In genomic region chr1:178506177-178506576, GRCh38 we compare ENCODE assay signal across 17 cellular contexts. TPM values are rescaled to one million over a fixed set of nuclear protein-coding genes. Genes with fewer than 3 reads are reported as not detected.
DNase-seq lines count a peak whose midpoint lies in the region; ATAC-seq and TF ChIP-seq lines count a peak whose summit lies in the region.
"Had no signal": no experiment of that assay in that cellular context is flagged by ENCODE, and none has a peak within 500 bp of the region (broad histone marks: within the 10 kb centered on the region; RNA-seq: fewer than 3 reads in every experiment).

No MANE protein-coding gene starts in this region.

- H3K27me3 ChIP-seq in Peyer's patch (no peaks in the 10 kb centered on the region), heart right ventricle (no peaks in the 10 kb centered on the region), stomach (no peaks in the 10 kb centered on the region), H7 (ENCODE audit: control insufficient read depth, insufficient read depth, low read length) (no peaks in the 10 kb centered on the region)

- H3K4me3 ChIP-seq in Peyer's patch (no peak overlapping the region), heart right ventricle (no peak overlapping the region), stomach (no peak overlapping the region), H7 (ENCODE audit: insufficient read depth, low read depth, low read length) (no peak overlapping the region)

- TF ChIP-seq EP300 in stomach (IDR thresholded peaks at IDR 0.05) = no peak

- no peak for TF ChIP-seq POLR2A in Peyer's patch (IDR thresholded peaks at IDR 0.05)
- TF ChIP-seq POLR2A in stomach (IDR thresholded peaks at IDR 0.05) = no peak

- WGBS in heart right ventricle, 2 donors = 63 to 66% methylated on average over 6 of the region's 6 CpGs
- WGBS in stomach, 5 donors = 33 to 49% (median 44%) methylated on average over 6 of the region's 6 CpGs

- DNase-seq in activated effector memory CD4-positive, alpha-beta T cell treated with anti-CD3 and anti-CD28 coated beads, Interleukin-2, amount 50 U/mL, for 16 hours = peak; percentile 5
- DNase-seq in activated effector memory CD4-positive, alpha-beta T cell treated with Interleukin-2 at 50 U/mL for 16 hours = no peak
- DNase-seq in Peyer's patch (peak in 2 of 3 donors; percentile 35 to 39), heart right ventricle (no peak), stomach (peak; percentile 64), H7 (no peak)
- DNase-seq in activated naive CD4-positive, alpha-beta T cell treated with anti-CD3 and anti-CD28 coated beads, Interleukin-2, amount 50 U/mL, for 16 hours = no peak
- DNase-seq: 8988T, EL, H9, HFFc6, NCI-H1092, NCI-H1436, NCI-H1930, NCI-H69 had no signal

- TF ChIP-seq CTCF in Peyer's patch (IDR thresholded peaks at IDR 0.05) (no peak), heart right ventricle (IDR thresholded peaks at IDR 0.05) (no peak), stomach (IDR thresholded peaks at IDR 0.05) (no peak)

- H3K27ac ChIP-seq in Peyer's patch (peak overlapping the region in 1 of 4 donors; percentile 38), heart right ventricle (no peak overlapping the region), stomach (peak overlapping the region in 2 of 5 donors; percentile 26 to 43)

- intact Hi-C loops in heart right ventricle (cut with DNase I) (loop anchor here in 2 of 10 donors (5.0 to 10.0 kb wide), 2 partner anchors 201 to 204 kb away; no protein-coding TSS in a partner anchor), stomach (cut with DNase I; ENCODE audit: low total_unique reads) (no loop called here)

- no peaks in the 10 kb centered on the region for H3K36me3 ChIP-seq in Peyer's patch
- no peaks in the 10 kb centered on the region for H3K36me3 ChIP-seq in heart right ventricle
- no peaks in the 10 kb centered on the region for H3K36me3 ChIP-seq in stomach
- no peaks in the 10 kb centered on the region for H3K36me3 ChIP-seq in H7 (replicated peaks; ENCODE audit: control insufficient read depth, insufficient read depth, low read length)

- ATAC-seq in heart right ventricle = peak in 5 of 8 donors; percentile 23 to 50 (median 41)

- H3K9me3 ChIP-seq in Peyer's patch (no peaks in the 10 kb centered on the region), heart right ventricle (no peaks in the 10 kb centered on the region), stomach (no peaks in the 10 kb centered on the region)

- H3K4me1 ChIP-seq in Peyer's patch (no peaks in the 10 kb centered on the region), heart right ventricle (peaks cover 0 to 12% (median 0%) of the 10 kb centered on the region in 9 donors), stomach (peaks cover 0 to 14% (median 4%) of the 10 kb centered on the region in 4 donors)

RNA-seq across cellular contexts. Expression of gene TEX35, which starts 6.7 kb away (rescaled TPM):
- total RNA-seq in Peyer's patch (not detected), heart right ventricle (under 1 TPM in 2 of 10 donors, not detected in 8; 0.09 to 0.56 TPM), stomach (not detected)
- polyA plus RNA-seq in heart right ventricle (under 1 TPM in 1 of 2 donors, not detected in 1; 0.03 TPM), stomach (under 1 TPM in 1 of 3 donors, not detected in 2; 0.76 TPM)
- total RNA-seq in H7 (2014; rRNA removed; shearing (Covaris generic)) = not detected in 2 replicates
- total RNA-seq: H9, NCI-H460, SK-MEL-5 had no signal

RNA-seq across cellular contexts. Expression of gene CLEC20A, which starts 9.4 kb away (rescaled TPM):
- total RNA-seq in Peyer's patch (not detected), heart right ventricle (not detected), stomach (not detected)
- polyA plus RNA-seq in heart right ventricle (not detected), stomach (under 1 TPM in 1 of 3 donors, not detected in 2; 0.31 TPM)
- not detected in 2 replicates for total RNA-seq in H7 (2014; rRNA removed; shearing (Covaris generic))
- total RNA-seq: H9, HFFc6, NCI-H460, SK-MEL-5 had no signal

Comparison
In these comparisons a context has a peak if more than half of its experiments do, and no peak if none do; other contexts are left out.
1. DNase-seq: peak in activated effector memory CD4-positive, alpha-beta T cell treated with anti-CD3 and anti-CD28 coated beads, Interleukin-2, amount 50 U/mL, for 16 hours (single experiment), Peyer's patch (2 of 3) and stomach (single experiment); none in activated effector memory CD4-positive, alpha-beta T cell treated with Interleukin-2 at 50 U/mL for 16 hours (single experiment), heart right ventricle (0 of 2), H7 (single experiment) and activated naive CD4-positive, alpha-beta T cell treated with anti-CD3 and anti-CD28 coated beads, Interleukin-2, amount 50 U/mL, for 16 hours (single experiment).